ENCODE assay signal across 12 cellular contexts in genomic region chr1:39786303-39787107, GRCh38. TPM values are rescaled to one million over a fixed set of nuclear protein-coding genes. Genes with fewer than 3 reads are reported as not detected.
A peak's percentile ranks its signal among the peaks of the same experiment; 100 is the strongest.
DNase-seq lines count a peak whose midpoint lies in the region; ATAC-seq and TF ChIP-seq lines count a peak whose summit lies in the region.
"Not testable (repeated sequence)": the region's sequence is repeated elsewhere in the genome, so short reads cannot be mapped to it uniquely, and the experiment has no call there.
"Had no signal": no experiment of that assay in that cellular context is flagged by ENCODE, and none has a peak within 500 bp of the region (broad histone marks: within the 10 kb centered on the region; RNA-seq: fewer than 3 reads in every experiment).

No MANE protein-coding gene starts in this region.

- CTCF ChIA-PET in WTC11 (lab: Charles Lee) = not testable (repeated sequence)

- H3K9me3 ChIP-seq in CD4-positive, CD25-positive, alpha-beta regulatory T cell (ENCODE audit: control insufficient read depth in 2 of 2, low read length in 2 of 2) = not testable (repeated sequence)

- not testable (repeated sequence) for H3K27ac ChIP-seq in CD4-positive, CD25-positive, alpha-beta regulatory T cell (ENCODE audit: insufficient read depth, low read length, poor library complexity, severe bottlenecking)
- H3K27ac ChIP-seq in layer of hippocampus (ENCODE audit: low read depth, low read length) (peak overlapping the region; percentile 30), temporal lobe (ENCODE audit: low read depth, low read length) (peak overlapping the region; percentile 91)

- H3K36me3 ChIP-seq in CD4-positive, CD25-positive, alpha-beta regulatory T cell (ENCODE audit: control insufficient read depth, insufficient read depth, low read length) = not testable (repeated sequence)

- not testable (repeated sequence) for H3K36me3 Mint-ChIP-seq in CD4-positive, CD25-positive, alpha-beta regulatory T cell; IgD-negative memory B cell; WTC11; activated naive CD4-positive, alpha-beta T cell treated with anti-CD3 and anti-CD28 coated beads, Interleukin-2, amount 50 U/mL, for 24 hours; effector memory CD8-positive, alpha-beta T cell (ENCODE audit: insufficient read depth); nephron (ENCODE audit: low read depth)

- not testable (repeated sequence) for ATAC-seq in CD4-positive, CD25-positive, alpha-beta regulatory T cell (ENCODE audit: low read depth in 2 of 2); WTC11; effector memory CD8-positive, alpha-beta T cell (replicated peaks)

- peaks cover 38% of the 10 kb centered on the region for H3K27me3 Mint-ChIP-seq in CD4-positive, CD25-positive, alpha-beta regulatory T cell
- not testable (repeated sequence) for H3K27me3 Mint-ChIP-seq in IgD-negative memory B cell
- H3K27me3 Mint-ChIP-seq in WTC11 (ENCODE audit: low read depth) (peaks cover 72% of the 10 kb centered on the region), nephron (ENCODE audit: low read depth) (peaks cover 62% of the 10 kb centered on the region)
- peaks cover 11% of the 10 kb centered on the region for H3K27me3 Mint-ChIP-seq in activated naive CD4-positive, alpha-beta T cell treated with anti-CD3 and anti-CD28 coated beads, Interleukin-2, amount 50 U/mL, for 24 hours
- peaks cover 0 to 15% of the 10 kb centered on the region in 2 donors for H3K27me3 Mint-ChIP-seq in effector memory CD8-positive, alpha-beta T cell

- H3K4me3 Mint-ChIP-seq in CD4-positive, CD25-positive, alpha-beta regulatory T cell = peak overlapping the region in 3 of 4 donors; percentile 56 to 88 (median 72)
- H3K4me3 Mint-ChIP-seq in IgD-negative memory B cell (peak overlapping the region; percentile 76 to 87 (median 82)), WTC11 (peak overlapping the region; percentile 46), nephron (peak overlapping the region; percentile 36 to 67 (median 51))
- H3K4me3 Mint-ChIP-seq in activated naive CD4-positive, alpha-beta T cell treated with anti-CD3 and anti-CD28 coated beads, Interleukin-2, amount 50 U/mL, for 24 hours = peak overlapping the region; percentile 65
- peak overlapping the region; percentile 58 to 59 for H3K4me3 Mint-ChIP-seq in effector memory CD8-positive, alpha-beta T cell

- H3K4me3 ChIP-seq in CD4-positive, CD25-positive, alpha-beta regulatory T cell (ENCODE audit: low read depth, low read length) = not testable (repeated sequence)

- not testable (repeated sequence) for DNase-seq in CD4-positive, CD25-positive, alpha-beta regulatory T cell; WTC11 (ENCODE audit: low spot score); effector memory CD8-positive, alpha-beta T cell

- H3K4me1 Mint-ChIP-seq in CD4-positive, CD25-positive, alpha-beta regulatory T cell = peaks cover 0 to 12% (median 2%) of the 10 kb centered on the region in 4 donors
- peaks cover 0 to 27% (median 7%) of the 10 kb centered on the region in 3 donors for H3K4me1 Mint-ChIP-seq in IgD-negative memory B cell
- not testable (repeated sequence) for H3K4me1 Mint-ChIP-seq in WTC11; activated naive CD4-positive, alpha-beta T cell treated with anti-CD3 and anti-CD28 coated beads, Interleukin-2, amount 50 U/mL, for 24 hours; effector memory CD8-positive, alpha-beta T cell (ENCODE audit: low read depth in 2 of 2); nephron

- not testable (repeated sequence) for H3K27me3 ChIP-seq in CD4-positive, CD25-positive, alpha-beta regulatory T cell (ENCODE audit: control insufficient read depth, insufficient read depth, low read length); layer of hippocampus (ENCODE audit: control insufficient read depth, insufficient read depth, low read length)

- not testable (repeated sequence) for H3K9me3 Mint-ChIP-seq in CD4-positive, CD25-positive, alpha-beta regulatory T cell; IgD-negative memory B cell; WTC11; activated naive CD4-positive, alpha-beta T cell treated with anti-CD3 and anti-CD28 coated beads, Interleukin-2, amount 50 U/mL, for 24 hours; effector memory CD8-positive, alpha-beta T cell; nephron

- H3K27ac Mint-ChIP-seq in CD4-positive, CD25-positive, alpha-beta regulatory T cell = peak overlapping the region in 1 of 3 donors; percentile 55
- peak overlapping the region; percentile 2 to 65 (median 64) for H3K27ac Mint-ChIP-seq in IgD-negative memory B cell
- not testable (repeated sequence) for H3K27ac Mint-ChIP-seq in WTC11; effector memory CD8-positive, alpha-beta T cell; nephron
- peak overlapping the region; percentile 46 for H3K27ac Mint-ChIP-seq in activated naive CD4-positive, alpha-beta T cell treated with anti-CD3 and anti-CD28 coated beads, Interleukin-2, amount 50 U/mL, for 24 hours

- TF ChIP-seq CTCF in WTC11 (IDR thresholded peaks at IDR 0.05); nephron (IDR thresholded peaks at IDR 0.05; ENCODE audit: unreplicated experiment in 3 of 3): not testable (repeated sequence)

- POLR2A ChIA-PET in WTC11 (lab: Charles Lee) = not testable (repeated sequence)

- H3K4me1 ChIP-seq in CD4-positive, CD25-positive, alpha-beta regulatory T cell (ENCODE audit: control insufficient read depth, insufficient read depth, low read length, poor library complexity, severe bottlenecking) = not testable (repeated sequence)

RNA-seq across cellular contexts. Expression of gene BMP8B, which starts 2.2 kb away (rescaled TPM):
- 0.39 TPM for total RNA-seq in CD4-positive, CD25-positive, alpha-beta regulatory T cell
- under 1 TPM in 3 of 4 donors, not detected in 1; 0.05 to 0.13 (median 0.07) TPM for polyA plus RNA-seq in CD4-positive, CD25-positive, alpha-beta regulatory T cell
- 0.14 TPM for polyA plus RNA-seq in IgD-negative memory B cell
- 0.74 to 0.92 TPM (median 0.82 TPM) in 3 replicates for total RNA-seq in WTC11 (2021)
- total RNA-seq in temporal lobe = 0.49 TPM
- total RNA-seq: smooth muscle cell had no signal

RNA-seq across cellular contexts. Expression of gene OXCT2, which starts 15.4 kb away (rescaled TPM):
- total RNA-seq in CD4-positive, CD25-positive, alpha-beta regulatory T cell = not detected
- not detected for polyA plus RNA-seq in CD4-positive, CD25-positive, alpha-beta regulatory T cell
- polyA plus RNA-seq in IgD-negative memory B cell = 0.93 TPM
- total RNA-seq in WTC11 (2021) (1.7 to 2.4 TPM (median 2.3 TPM) in 3 replicates), temporal lobe (0.49 TPM)
- total RNA-seq: activated CD4-positive, alpha-beta T cell treated with anti-CD3 and anti-CD28 coated beads, Interleukin-2, amount 10 ng/mL, durations not matched to agents 7 days and 5 days; H4; smooth muscle cell; vagina had no signal
- polyA plus RNA-seq: smooth muscle cell had no signal

RNA-seq across cellular contexts. Expression of gene PPIE, which starts 47.8 kb away (rescaled TPM):
- total RNA-seq in CD4-positive, CD25-positive, alpha-beta regulatory T cell = 36.8 TPM
- 100 to 1,000 TPM in 1 of 4 donors, 10 to 100 TPM in 3; 90.5 to 118 (median 94.1) TPM for polyA plus RNA-seq in CD4-positive, CD25-positive, alpha-beta regulatory T cell
- polyA plus RNA-seq in IgD-negative memory B cell = 83.7 TPM
- total RNA-seq in WTC11 (2021) = 42.5 to 50.7 TPM (median 48.9 TPM) in 3 replicates
- 25.3 TPM for total RNA-seq in temporal lobe
